11 cellular contexts compared by ENCODE assay signal in the genomic region with DNA sequence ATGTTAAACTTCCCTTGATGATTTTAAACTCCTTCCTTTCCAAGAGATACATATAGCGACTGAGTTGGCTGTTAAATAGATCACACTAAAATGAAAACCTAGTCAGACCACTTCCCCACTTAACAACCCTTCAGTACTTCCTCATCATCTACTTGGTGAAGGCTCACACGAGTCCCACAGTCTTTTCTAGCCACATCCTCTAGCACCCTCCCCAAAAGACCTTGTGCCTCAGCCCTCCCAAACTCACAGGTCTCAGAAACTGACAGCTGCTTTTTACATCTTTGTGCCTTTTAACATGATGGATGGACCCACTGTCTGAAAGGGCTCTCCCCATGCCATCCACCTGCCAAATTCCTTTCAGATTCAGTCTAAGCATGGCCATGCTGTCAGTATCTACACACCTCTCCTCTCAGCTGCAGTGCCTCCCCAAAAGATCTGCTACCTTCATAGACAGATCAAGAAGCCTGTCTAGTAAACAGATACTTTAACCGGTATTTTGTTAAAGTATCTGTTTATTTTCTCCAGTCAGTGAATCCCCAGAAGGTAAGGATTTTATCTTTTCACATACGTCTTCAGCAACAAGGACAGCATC.
DNase-seq lines count a peak whose midpoint lies in the region; ATAC-seq, FAIRE-seq and TF ChIP-seq lines count a peak whose summit lies in the region.
"Had no signal": no experiment of that assay in that cellular context is flagged by ENCODE, and none has a peak within 500 bp of the region (broad histone marks: within the 10 kb centered on the region; RNA-seq: fewer than 3 reads in every experiment).

No MANE protein-coding gene starts in this region.

- peak; percentile 87 for ATAC-seq in HG02852 (IDR thresholded peaks at IDR 0.05; ENCODE audit: unreplicated experiment)

- H3K9me3 ChIP-seq in OCI-LY3 (ENCODE audit: insufficient read depth, low read length), result no peaks in the 10 kb centered on the region
- no peaks in the 10 kb centered on the region for H3K9me3 ChIP-seq in small intestine (ENCODE audit: control insufficient read depth, low read depth)
- no peaks in the 10 kb centered on the region for H3K9me3 ChIP-seq in neural progenitor cell (ENCODE audit: low read depth)

- no peaks in the 10 kb centered on the region for H4K20me1 ChIP-seq in OCI-LY3 (ENCODE audit: insufficient read depth, low read length)
- H4K20me1 ChIP-seq in neural progenitor cell (ENCODE audit: low read depth), result no peaks in the 10 kb centered on the region

- H3K4me1 ChIP-seq in OCI-LY3 (ENCODE audit: low read length), result peaks cover 9% of the 10 kb centered on the region
- no peaks in the 10 kb centered on the region for H3K4me1 ChIP-seq in small intestine (ENCODE audit: control insufficient read depth in 2 of 2, insufficient read depth in 1 of 2, low read depth in 1 of 2, low read length in 1 of 2)
- no peaks in the 10 kb centered on the region for H3K4me1 ChIP-seq in neural progenitor cell

- H3F3A ChIP-seq in neural progenitor cell (ENCODE audit: low read depth), result no peaks in the 10 kb centered on the region

- H3K9ac ChIP-seq in OCI-LY3 (ENCODE audit: low read length) (no peak overlapping the region), neural progenitor cell (no peak overlapping the region)

- H3K27ac ChIP-seq in OCI-LY3 (ENCODE audit: low read length) (peak overlapping the region; percentile 21), small intestine (ENCODE audit: low read depth in 1 of 2, low read length in 1 of 2) (peak overlapping the region in 1 of 2 donors; percentile 12), neural progenitor cell (no peak overlapping the region)
- H3K27ac ChIP-seq: SK-N-MC had no signal

- peak; percentile 1 for DNase-seq in activated effector memory CD4-positive, alpha-beta T cell treated with Interleukin-2 at 50 U/mL for 16 hours
- no peak for DNase-seq in activated effector memory CD4-positive, alpha-beta T cell treated with anti-CD3 and anti-CD28 coated beads, Interleukin-2, amount 50 U/mL, for 16 hours
- peak; percentile 44 for DNase-seq in small intestine
- DNase-seq in ureter (ENCODE audit: low spot score), result no peak
- DNase-seq in neural progenitor cell (ENCODE audit: low spot score), result no peak
- no peak for DNase-seq in stimulated activated CD4-positive, alpha-beta T cell treated with anti-CD3 and anti-CD28 coated beads, Interleukin-2, amount 100 ng/mL, for 24 hours

- TF ChIP-seq CTCF in OCI-LY3 (IDR thresholded peaks at IDR 0.05; ENCODE audit: low read depth, low read length), result no peak
- no peak for TF ChIP-seq CTCF in neural progenitor cell (IDR thresholded peaks at IDR 0.05)

- no peak for FAIRE-seq in small intestine (lab: Jason Lieb, UNC)
- FAIRE-seq: colon, keratinocyte had no signal

- H3K4me1 Mint-ChIP-seq in neural progenitor cell, result no peaks in the 10 kb centered on the region

- H3K4me3 ChIP-seq in OCI-LY3 (ENCODE audit: low read length), result no peak overlapping the region
- H3K4me3 ChIP-seq in small intestine (ENCODE audit: low read depth in 1 of 2, low read length in 2 of 2), result no peak overlapping the region
- no peak overlapping the region for H3K4me3 ChIP-seq in neural progenitor cell
- H3K4me3 ChIP-seq: SK-N-MC had no signal

- H3K27ac Mint-ChIP-seq in neural progenitor cell, result no peak overlapping the region

- H3K27me3 ChIP-seq in OCI-LY3 (ENCODE audit: low read depth, low read length), result no peaks in the 10 kb centered on the region
- no peaks in the 10 kb centered on the region for H3K27me3 ChIP-seq in small intestine (ENCODE audit: control insufficient read depth in 2 of 2, insufficient read depth in 2 of 2, low read length in 2 of 2)
- no peaks in the 10 kb centered on the region for H3K27me3 ChIP-seq in neural progenitor cell

- no peaks in the 10 kb centered on the region for H3K27me3 Mint-ChIP-seq in neural progenitor cell (ENCODE audit: insufficient read depth, low read depth)

- no peaks in the 10 kb centered on the region for H3K9me3 Mint-ChIP-seq in neural progenitor cell

- peaks cover 39% of the 10 kb centered on the region for H3K36me3 Mint-ChIP-seq in neural progenitor cell

- no peaks in the 10 kb centered on the region for H3K79me2 ChIP-seq in OCI-LY3 (ENCODE audit: low read length)
- H3K79me2 ChIP-seq in neural progenitor cell (ENCODE audit: low read depth), result no peaks in the 10 kb centered on the region

- 72 to 88% (median 76%) methylated on average over 4 of the region's 4 CpGs for WGBS in small intestine, 3 donors

- H3K4me3 Mint-ChIP-seq in neural progenitor cell, result no peak overlapping the region

- peak overlapping the region; percentile 15 for H3K4me2 ChIP-seq in OCI-LY3 (ENCODE audit: low read length)
- no peak overlapping the region for H3K4me2 ChIP-seq in neural progenitor cell

- peaks cover 29% of the 10 kb centered on the region for H3K36me3 ChIP-seq in OCI-LY3 (replicated peaks; ENCODE audit: low read depth, low read length)
- H3K36me3 ChIP-seq in small intestine (ENCODE audit: control insufficient read depth in 2 of 2, insufficient read depth in 2 of 2, low read length in 2 of 2), result peaks cover 3 to 14% of the 10 kb centered on the region in 2 donors
- peaks cover 8% of the 10 kb centered on the region for H3K36me3 ChIP-seq in neural progenitor cell

- H2AFZ ChIP-seq in OCI-LY3 (ENCODE audit: low read depth, low read length), result no peak overlapping the region
- no peak overlapping the region for H2AFZ ChIP-seq in neural progenitor cell (replicated peaks)

Comparison
In these comparisons a context has a peak if more than half of its experiments do, and no peak if none do; other contexts are left out.
1. DNase-seq: peak in activated effector memory CD4-positive, alpha-beta T cell treated with Interleukin-2 at 50 U/mL for 16 hours (single experiment) and small intestine (single experiment); none in activated effector memory CD4-positive, alpha-beta T cell treated with anti-CD3 and anti-CD28 coated beads, Interleukin-2, amount 50 U/mL, for 16 hours (single experiment), ureter (single experiment), neural progenitor cell (single experiment) and stimulated activated CD4-positive, alpha-beta T cell treated with anti-CD3 and anti-CD28 coated beads, Interleukin-2, amount 100 ng/mL, for 24 hours (0 of 2).